Comparison of ENCODE assay signal across 7 cellular contexts in genomic region chr2:70647873-70648481, GRCh38.
DNase-seq lines count a peak whose midpoint lies in the region; TF ChIP-seq lines count a peak whose summit lies in the region.

No MANE protein-coding gene starts in this region.

- no peak overlapping the region for H4K8ac ChIP-seq in neuronal stem cell (ENCODE audit: low read depth, low read length)

- H3K36me3 ChIP-seq in OCI-LY3 (replicated peaks; ENCODE audit: low read depth, low read length) (no peaks in the 10 kb centered on the region), neuronal stem cell (replicated peaks in 1 of 2; ENCODE audit: control insufficient read depth in 2 of 2, insufficient read depth in 2 of 2, low read length in 2 of 2) (no peaks in the 10 kb centered on the region)

- no peaks in the 10 kb centered on the region for H3K79me1 ChIP-seq in neuronal stem cell (ENCODE audit: low read depth, low read length)

- H3K4me2 ChIP-seq in OCI-LY3 (ENCODE audit: low read length) (no peak overlapping the region), neuronal stem cell (ENCODE audit: insufficient read depth, low read length, poor library complexity, severe bottlenecking) (no peak overlapping the region)

- peak; percentile 100 for TF ChIP-seq CTCF in GM12875 (IDR thresholded peaks at IDR 0.05; ENCODE audit: borderline replicate concordance, insufficient read depth, low read depth, low read length)
- TF ChIP-seq CTCF in OCI-LY3 (IDR thresholded peaks at IDR 0.05; ENCODE audit: low read depth, low read length), result peak; percentile 94
- TF ChIP-seq CTCF in fibroblast of mammary gland (conservative IDR thresholded peaks at IDR 0.05; ENCODE audit: control insufficient read depth, insufficient read depth, low read depth, low read length), result peak; percentile 100

- H2AFZ ChIP-seq in OCI-LY3 (ENCODE audit: low read depth, low read length) (no peak overlapping the region), neuronal stem cell (ENCODE audit: low read length) (peak overlapping the region; percentile 53)

- no peak overlapping the region for H3K23ac ChIP-seq in neuronal stem cell (ENCODE audit: low read depth, low read length, poor library complexity)

- H2BK15ac ChIP-seq in neuronal stem cell (ENCODE audit: low read length), result no peak overlapping the region

- H3K9me3 ChIP-seq in OCI-LY3 (ENCODE audit: insufficient read depth, low read length), result 0 out of 2 replicates have a peak, but pooled peaks cover 5% of the 10 kb centered on the region
- H3K9me3 ChIP-seq in neuronal stem cell (replicated peaks in 1 of 2; ENCODE audit: control insufficient read depth in 2 of 2, insufficient read depth in 1 of 2, low read depth in 1 of 2, low read length in 2 of 2), result peaks cover 4 to 6% of the 10 kb centered on the region in 2 donors

- H4K91ac ChIP-seq in neuronal stem cell (ENCODE audit: low read depth, low read length, poor library complexity), result no peak overlapping the region

- no peak overlapping the region for H2BK12ac ChIP-seq in neuronal stem cell (ENCODE audit: low read length)

- DNase-seq in HS-5 (ENCODE audit: low read depth) (peak; percentile 23), activated T-cell treated with anti-CD3 and anti-CD28 coated beads for 4 hours (peak; percentile 69), fibroblast of mammary gland (ENCODE audit: low read depth) (peak; percentile 53), neuronal stem cell (ENCODE audit: low spot score) (peak; percentile 69), superior temporal gyrus (ENCODE audit: extremely low spot score) (peak; percentile 81)

- H3K27me3 ChIP-seq in OCI-LY3 (ENCODE audit: low read depth, low read length), result peaks cover 27% of the 10 kb centered on the region; the same call in 1 of the 2 replicates
- peaks cover 0 to 2% (median 0%) of the 10 kb centered on the region in 3 experiments for H3K27me3 ChIP-seq in neuronal stem cell (ENCODE audit: control insufficient read depth in 3 of 3, insufficient read depth in 3 of 3, low read depth in 1 of 3, low read length in 3 of 3)

- no peak overlapping the region for H3K14ac ChIP-seq in neuronal stem cell (ENCODE audit: low read length)

- H3K27ac ChIP-seq in OCI-LY3 (ENCODE audit: low read length), result no peak overlapping the region
- H3K27ac ChIP-seq in neuronal stem cell (replicated peaks; ENCODE audit: low read length), result no peak overlapping the region

- no peak overlapping the region for H2BK120ac ChIP-seq in neuronal stem cell (ENCODE audit: low read depth, low read length)

- H3K4me1 ChIP-seq in OCI-LY3 (ENCODE audit: low read length), result no peaks in the 10 kb centered on the region
- H3K4me1 ChIP-seq in neuronal stem cell (ENCODE audit: control insufficient read depth in 2 of 2, insufficient read depth in 1 of 2, low read depth in 1 of 2, low read length in 2 of 2), result peaks cover 0 to 4% of the 10 kb centered on the region in 2 donors

- H3K18ac ChIP-seq in neuronal stem cell (ENCODE audit: low read length), result no peak overlapping the region

- H3K4ac ChIP-seq in neuronal stem cell (ENCODE audit: low read length), result no peak overlapping the region

- H4K20me1 ChIP-seq in OCI-LY3 (ENCODE audit: insufficient read depth, low read length), result no peaks in the 10 kb centered on the region

- H2AK5ac ChIP-seq in neuronal stem cell (ENCODE audit: low read depth, low read length), result no peak overlapping the region

- H2BK5ac ChIP-seq in neuronal stem cell (ENCODE audit: low read length), result no peak overlapping the region

- WGBS in neuronal stem cell (ENCODE audit: extremely low coverage in 2 of 2, insufficient read length in 2 of 2, insufficient replicate concordance in 1 of 2), 2 donors, result no CpG with 5 or more reads among the region's 9 CpGs

- no peaks in the 10 kb centered on the region for H3K79me2 ChIP-seq in OCI-LY3 (ENCODE audit: low read length)

- H3K4me3 ChIP-seq in GM12875 (ENCODE audit: low read depth, low read length), result no peak overlapping the region
- no peak overlapping the region for H3K4me3 ChIP-seq in OCI-LY3 (ENCODE audit: low read length)
- no peak overlapping the region for H3K4me3 ChIP-seq in fibroblast of mammary gland (ENCODE audit: control insufficient read depth, low read depth, low read length)
- H3K4me3 ChIP-seq in neuronal stem cell (ENCODE audit: low read length in 2 of 2), result no peak overlapping the region

- H3K9ac ChIP-seq in OCI-LY3 (ENCODE audit: low read length) (no peak overlapping the region), neuronal stem cell (ENCODE audit: low read depth, low read length, poor library complexity) (no peak overlapping the region)

Comparison
In these comparisons a context has a peak if more than half of its experiments do, and no peak if none do; other contexts are left out.
1. DNase-seq: peak in every context shown above with its lines; median percentile 81 in superior temporal gyrus; 69 in activated T-cell treated with anti-CD3 and anti-CD28 coated beads for 4 hours; 69 in neuronal stem cell; 53 in fibroblast of mammary gland; 23 in HS-5.